ENCODE assay signal across 14 cellular contexts in the genomic region with DNA sequence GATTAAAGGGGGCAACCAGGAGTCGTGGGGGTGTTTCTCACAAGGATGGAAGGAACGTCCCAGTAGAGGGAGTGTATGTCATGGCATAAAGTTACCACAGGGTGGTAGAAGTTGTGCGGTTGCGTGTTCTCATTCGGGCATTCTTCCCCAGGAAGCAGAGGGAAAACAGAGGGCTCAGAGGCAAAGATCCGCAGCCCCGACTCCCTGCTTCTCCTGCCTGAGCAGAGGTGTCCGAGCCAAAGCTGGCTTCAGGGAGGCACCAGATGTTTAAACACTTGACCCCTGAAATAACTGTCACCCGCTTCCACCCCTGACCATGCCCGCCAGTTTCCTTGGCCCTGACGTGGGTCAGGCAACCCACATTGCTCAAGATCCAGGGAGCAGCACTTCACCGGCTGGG.
DNase-seq lines count a peak whose midpoint lies in the region; ATAC-seq, FAIRE-seq and TF ChIP-seq lines count a peak whose summit lies in the region.
"Had no signal": no experiment of that assay in that cellular context is flagged by ENCODE, and none has a peak within 500 bp of the region (broad histone marks: within the 10 kb centered on the region; RNA-seq: fewer than 3 reads in every experiment).

No MANE protein-coding gene starts in this region.

- peak; percentile 37 for TF ChIP-seq CTCF in bronchial epithelial cell (IDR thresholded peaks at IDR 0.05; ENCODE audit: insufficient read depth, low read length, severe bottlenecking)
- peak; percentile 30 for TF ChIP-seq CTCF in liver (IDR thresholded peaks at IDR 0.05; ENCODE audit: low read depth, low read length, missing input control)
- no peak for TF ChIP-seq CTCF in breast epithelium (IDR thresholded peaks at IDR 0.05)

- no peaks in the 10 kb centered on the region for H3K9me3 ChIP-seq in HUES6 (ENCODE audit: control insufficient read depth, insufficient read depth, low read depth, low read length)
- no peaks in the 10 kb centered on the region for H3K9me3 ChIP-seq in liver (ENCODE audit: control insufficient read depth in 4 of 4, low read length in 3 of 4)
- H3K9me3 ChIP-seq in breast epithelium: no peaks in the 10 kb centered on the region
- H3K9me3 ChIP-seq: spleen had no signal

- 20% methylated on average over 12 of the region's 12 CpGs for WGBS in liver

- H3K27me3 ChIP-seq in HUES6 (ENCODE audit: control insufficient read depth, insufficient read depth, low read length): peaks cover 53% of the 10 kb centered on the region
- H3K27me3 ChIP-seq in bronchial epithelial cell (ENCODE audit: control insufficient read depth, insufficient read depth, low read length): peaks cover 5% of the 10 kb centered on the region
- H3K27me3 ChIP-seq in liver (ENCODE audit: control insufficient read depth in 4 of 4, insufficient read depth in 4 of 4, low read length in 3 of 4): peaks cover 0 to 12% (median 5%) of the 10 kb centered on the region in 4 donors
- peaks cover 0 to 6% of the 10 kb centered on the region in 2 donors for H3K27me3 ChIP-seq in breast epithelium

- peak; percentile 39 to 64 for TF ChIP-seq RAD21 in liver (IDR thresholded peaks at IDR 0.05)

- H3K9ac ChIP-seq in HUES6 (ENCODE audit: low read length) (no peak overlapping the region), liver (ENCODE audit: low read depth in 1 of 2, low read length in 2 of 2) (no peak overlapping the region)

- ATAC-seq in HG03025 (IDR thresholded peaks at IDR 0.05; ENCODE audit: low FRiP score, unreplicated experiment): no peak

- H3K4me3 ChIP-seq in HUES6 (ENCODE audit: low read depth, low read length) (0 out of 2 replicates have a peak overlapping the region, but pooled peaks have one; percentile 4), bronchial epithelial cell (ENCODE audit: low read depth, low read length) (no peak overlapping the region), liver (ENCODE audit: low read depth in 1 of 3, low read length in 3 of 3) (no peak overlapping the region), breast epithelium (no peak overlapping the region)
- H3K4me3 ChIP-seq: spleen had no signal

- FAIRE-seq in bronchial epithelial cell (lab: Jason Lieb, UNC): no peak
- FAIRE-seq: GM12892 had no signal

- TF ChIP-seq POLR2A in breast epithelium (IDR thresholded peaks at IDR 0.05): no peak

- DNase-seq in AG08395 (ENCODE audit: low spot score) (peak; percentile 91), bronchial epithelial cell (ENCODE audit: low read depth) (peak; percentile 13), NCI-H2029 (lab: John Stamatoyannopoulos, UW) (no peak), cerebellar cortex (ENCODE audit: low spot score) (no peak), breast epithelium (ENCODE audit: low spot score in 2 of 2) (no peak)
- DNase-seq: CD4-positive, CD25-positive, alpha-beta regulatory T cell; Kasumi-1; NCI-H510A; spleen; T-helper 1 cell had no signal

- no peaks in the 10 kb centered on the region for H3K4me1 ChIP-seq in HUES6 (ENCODE audit: control insufficient read depth, insufficient read depth, low read length)
- H3K4me1 ChIP-seq in liver (ENCODE audit: control insufficient read depth in 4 of 4, insufficient read depth in 4 of 4, low read length in 3 of 4): no peaks in the 10 kb centered on the region
- no peaks in the 10 kb centered on the region for H3K4me1 ChIP-seq in breast epithelium
- H3K4me1 ChIP-seq: spleen had no signal

- H3K36me3 ChIP-seq in HUES6 (ENCODE audit: control insufficient read depth, insufficient read depth, low read length) (no peaks in the 10 kb centered on the region), bronchial epithelial cell (ENCODE audit: control insufficient read depth, insufficient read depth, low read length) (no peaks in the 10 kb centered on the region), liver (ENCODE audit: control insufficient read depth in 4 of 4, insufficient read depth in 3 of 4, low read depth in 1 of 4, low read length in 3 of 4) (no peaks in the 10 kb centered on the region), breast epithelium (no peaks in the 10 kb centered on the region)
- H3K36me3 ChIP-seq: spleen had no signal

- intact Hi-C loops in breast epithelium (cut with DNase I; ENCODE audit: low total_unique reads): no loop called here

- no peak overlapping the region for H3K27ac ChIP-seq in HUES6 (ENCODE audit: low read depth, low read length)
- H3K27ac ChIP-seq in liver (ENCODE audit: low read depth in 1 of 2, low read length in 2 of 2): no peak overlapping the region
- no peak overlapping the region for H3K27ac ChIP-seq in breast epithelium
- H3K27ac ChIP-seq: spleen had no signal

TF ChIP-seq in liver, 16 proteins besides CTCF, POLR2A, EP300 and RAD21:
- TF ChIP-seq SP1 (IDR thresholded peaks at IDR 0.05) (no peak), YY1 (IDR thresholded peaks at IDR 0.05) (no peak), FOXA1 (IDR thresholded peaks at IDR 0.05) (no peak), JUND (IDR thresholded peaks at IDR 0.05) (no peak), TAF1 (conservative IDR thresholded peaks at IDR 0.05) (no peak), HNF4G (IDR thresholded peaks at IDR 0.05) (no peak), RXRA (IDR thresholded peaks at IDR 0.05) (no peak), GABPA (IDR thresholded peaks at IDR 0.05 in 1 of 2, conservative IDR thresholded peaks at IDR 0.05 in 1 of 2) (no peak), FOXA2 (IDR thresholded peaks at IDR 0.05) (no peak), MAX (IDR thresholded peaks at IDR 0.05) (no peak), ZBTB33 (IDR thresholded peaks at IDR 0.05) (no peak), EGR1 (IDR thresholded peaks at IDR 0.05; ENCODE audit: low read depth in 2 of 2) (no peak), NR2F2 (IDR thresholded peaks at IDR 0.05) (no peak), HNF4A (conservative IDR thresholded peaks at IDR 0.05) (no peak)
- TF ChIP-seq, protein P1, sequence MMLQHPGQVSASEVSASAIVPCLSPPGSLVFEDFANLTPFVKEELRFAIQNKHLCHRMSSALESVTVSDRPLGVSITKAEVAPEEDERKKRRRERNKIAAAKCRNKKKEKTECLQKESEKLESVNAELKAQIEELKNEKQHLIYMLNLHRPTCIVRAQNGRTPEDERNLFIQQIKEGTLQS (IDR thresholded peaks at IDR 0.05): no peak
- TF ChIP-seq, protein P2, sequence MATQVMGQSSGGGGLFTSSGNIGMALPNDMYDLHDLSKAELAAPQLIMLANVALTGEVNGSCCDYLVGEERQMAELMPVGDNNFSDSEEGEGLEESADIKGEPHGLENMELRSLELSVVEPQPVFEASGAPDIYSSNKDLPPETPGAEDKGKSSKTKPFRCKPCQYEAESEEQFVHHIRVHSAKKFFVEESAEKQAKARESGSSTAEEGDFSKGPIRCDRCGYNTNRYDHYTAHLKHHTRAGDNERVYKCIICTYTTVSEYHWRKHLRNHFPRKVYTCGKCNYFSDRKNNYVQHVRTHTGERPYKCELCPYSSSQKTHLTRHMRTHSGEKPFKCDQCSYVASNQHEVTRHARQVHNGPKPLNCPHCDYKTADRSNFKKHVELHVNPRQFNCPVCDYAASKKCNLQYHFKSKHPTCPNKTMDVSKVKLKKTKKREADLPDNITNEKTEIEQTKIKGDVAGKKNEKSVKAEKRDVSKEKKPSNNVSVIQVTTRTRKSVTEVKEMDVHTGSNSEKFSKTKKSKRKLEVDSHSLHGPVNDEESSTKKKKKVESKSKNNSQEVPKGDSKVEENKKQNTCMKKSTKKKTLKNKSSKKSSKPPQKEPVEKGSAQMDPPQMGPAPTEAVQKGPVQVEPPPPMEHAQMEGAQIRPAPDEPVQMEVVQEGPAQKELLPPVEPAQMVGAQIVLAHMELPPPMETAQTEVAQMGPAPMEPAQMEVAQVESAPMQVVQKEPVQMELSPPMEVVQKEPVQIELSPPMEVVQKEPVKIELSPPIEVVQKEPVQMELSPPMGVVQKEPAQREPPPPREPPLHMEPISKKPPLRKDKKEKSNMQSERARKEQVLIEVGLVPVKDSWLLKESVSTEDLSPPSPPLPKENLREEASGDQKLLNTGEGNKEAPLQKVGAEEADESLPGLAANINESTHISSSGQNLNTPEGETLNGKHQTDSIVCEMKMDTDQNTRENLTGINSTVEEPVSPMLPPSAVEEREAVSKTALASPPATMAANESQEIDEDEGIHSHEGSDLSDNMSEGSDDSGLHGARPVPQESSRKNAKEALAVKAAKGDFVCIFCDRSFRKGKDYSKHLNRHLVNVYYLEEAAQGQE (IDR thresholded peaks at IDR 0.05): no peak
TF ChIP-seq in liver: peak in this region for 0.

Comparison
In these comparisons a context has a peak if more than half of its experiments do, and no peak if none do; other contexts are left out.
1. DNase-seq: peak in AG08395 (single experiment) and bronchial epithelial cell (single experiment); none in NCI-H2029 (single experiment), cerebellar cortex (single experiment) and breast epithelium (0 of 2).
2. CTCF ChIP-seq: peak in bronchial epithelial cell (single experiment) and liver (single experiment); none in breast epithelium (0 of 3).